Comparison of ENCODE assay signal across 14 cellular contexts in the genomic region with DNA sequence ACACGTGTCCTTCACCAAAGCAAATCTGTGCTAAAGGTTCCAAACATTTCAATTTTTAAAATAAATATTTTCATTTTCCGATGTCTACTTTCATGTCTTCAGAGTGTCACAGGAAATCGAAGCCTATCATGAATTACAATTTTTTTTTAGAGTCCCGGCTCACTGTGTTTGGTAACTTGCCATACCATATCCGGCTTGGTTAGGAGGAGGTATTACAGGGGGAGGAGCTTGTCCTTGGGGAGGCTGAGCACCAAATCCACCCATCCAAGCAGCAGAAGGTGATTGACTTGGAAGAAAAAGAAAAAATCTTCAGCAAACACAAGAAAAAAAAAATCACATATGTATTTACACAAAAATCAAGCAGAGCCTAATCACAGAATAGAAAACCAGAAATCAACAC. TPM values are rescaled to one million over a fixed set of nuclear protein-coding genes. Genes with fewer than 3 reads are reported as not detected.
A peak's percentile ranks its signal among the peaks of the same experiment; 100 is the strongest.
DNase-seq lines count a peak whose midpoint lies in the region; ATAC-seq and TF ChIP-seq lines count a peak whose summit lies in the region.
"Had no signal": no experiment of that assay in that cellular context is flagged by ENCODE, and none has a peak within 500 bp of the region (broad histone marks: within the 10 kb centered on the region; RNA-seq: fewer than 3 reads in every experiment).

No MANE protein-coding gene starts in this region.

- H3K4me3 ChIP-seq in A673 (ENCODE audit: low read depth, low read length, poor library complexity, severe bottlenecking) (no peak overlapping the region), fibroblast of pulmonary artery (replicated peaks; ENCODE audit: low read depth, low read length) (no peak overlapping the region), uterus (no peak overlapping the region)
- H3K4me3 ChIP-seq: GM23338, skin epidermis had no signal

- CTCF ChIA-PET in A673 (lab: Charles Lee) = no interaction called here
- CTCF ChIA-PET in activated B cell treated with CpG ODN at 0.5 μM for 24 hours (lab: Charles Lee) = no interaction called here

- intact Hi-C loops in A673 (cut with micrococcal nuclease; ENCODE audit: unreplicated experiment) (no loop called here), activated B cell treated with CpG ODN at 0.5 μM for 24 hours (cut with micrococcal nuclease) (no loop called here), uterus (cut with DNase I; ENCODE audit: low total_unique reads) (no loop called here)

- H3K9me3 ChIP-seq in A673 (ENCODE audit: low read depth, low read length, poor library complexity, severe bottlenecking) = no peaks in the 10 kb centered on the region
- H3K9me3 ChIP-seq in uterus = no peaks in the 10 kb centered on the region

- TF ChIP-seq CTCF in A673 (conservative IDR thresholded peaks at IDR 0.05; ENCODE audit: low read depth, low read length) = no peak
- TF ChIP-seq CTCF in activated B cell treated with CpG ODN at 0.5 μM for 24 hours (IDR thresholded peaks at IDR 0.05) = no peak
- TF ChIP-seq CTCF in fibroblast of pulmonary artery (IDR thresholded peaks at IDR 0.05; ENCODE audit: low read length, missing control alignments) = no peak
- TF ChIP-seq CTCF in uterus (IDR thresholded peaks at IDR 0.05) = no peak

- POLR2A ChIA-PET in A673 (lab: Charles Lee; ENCODE audit: low non-redundant PET) (interaction anchor here (0.5 kb wide), 1 partner anchor 130 kb away, joined by 7 read pairs; no protein-coding TSS in a partner anchor), activated B cell treated with CpG ODN at 0.5 μM for 24 hours (lab: Charles Lee) (interaction anchor here (0.6 to 0.7 kb wide), 2 partner anchors 45 to 368 kb away, joined by 3 to 5 read pairs; a partner anchor contains a TSS)

- peak overlapping the region; percentile 30 for H3K27ac Mint-ChIP-seq in activated B cell treated with CpG ODN at 0.5 μM for 24 hours
- H3K27ac Mint-ChIP-seq: GM23338 had no signal

- peaks cover 3% of the 10 kb centered on the region for H3K4me1 Mint-ChIP-seq in activated B cell treated with CpG ODN at 0.5 μM for 24 hours
- H3K4me1 Mint-ChIP-seq: GM23338 had no signal

- no TSS peak for BruUV-seq in A673 (replicated peaks; lab: Mats Ljungman, UMichigan)

- peak; percentile 64 for DNase-seq in A673 (ENCODE audit: low spot score)
- peak; percentile 36 for DNase-seq in ELR (ENCODE audit: low read depth)
- no peak for DNase-seq in activated B cell treated with CpG ODN at 0.5 μM for 24 hours
- peak; percentile 50 for DNase-seq in fibroblast of pulmonary artery (ENCODE audit: low read depth)
- no peak for DNase-seq in superior temporal gyrus (ENCODE audit: extremely low spot score)
- DNase-seq in uterus = no peak
- DNase-seq: activated CD4-positive, CD25-positive, alpha-beta regulatory T cell; caudate nucleus; MV-4-11; NK-92 treated with Interleukin-12 subunit alpha and Interleukin-12 subunit beta, amount 100 ng/mL, for 24 hours had no signal

- no peak for ATAC-seq in activated B cell treated with CpG ODN at 0.5 μM for 24 hours (ENCODE audit: low read depth)
- ATAC-seq in HG03439 (IDR thresholded peaks at IDR 0.05; ENCODE audit: unreplicated experiment) = no peak
- ATAC-seq in HG03025 (IDR thresholded peaks at IDR 0.05; ENCODE audit: low FRiP score, unreplicated experiment) = no peak
- ATAC-seq: GM23338 had no signal

- H3K4me1 ChIP-seq in A673 (ENCODE audit: insufficient read depth, low read length, poor library complexity, severe bottlenecking) (peaks cover 6% of the 10 kb centered on the region), uterus (peaks cover 0 to 6% of the 10 kb centered on the region in 2 donors)

- peaks cover 68% of the 10 kb centered on the region for H3K36me3 Mint-ChIP-seq in activated B cell treated with CpG ODN at 0.5 μM for 24 hours (ENCODE audit: low read depth)

- no peak for TF ChIP-seq POLR2A in uterus (IDR thresholded peaks at IDR 0.05)

- no peaks in the 10 kb centered on the region for H3K9me3 Mint-ChIP-seq in activated B cell treated with CpG ODN at 0.5 μM for 24 hours
- H3K9me3 Mint-ChIP-seq: GM23338 had no signal

- H3K27ac ChIP-seq in A673 (ENCODE audit: low read depth, low read length, poor library complexity, severe bottlenecking) (no peak overlapping the region), uterus (no peak overlapping the region)

- no peaks in the 10 kb centered on the region for H3K27me3 Mint-ChIP-seq in activated B cell treated with CpG ODN at 0.5 μM for 24 hours

- H3K36me3 ChIP-seq in A673 (ENCODE audit: insufficient read depth, low read length, poor library complexity, severe bottlenecking) (peaks cover 84% of the 10 kb centered on the region), uterus (no peaks in the 10 kb centered on the region)

- no peaks in the 10 kb centered on the region for H3K27me3 ChIP-seq in A673 (replicated peaks; ENCODE audit: insufficient read depth, low read depth, low read length, poor library complexity)
- H3K27me3 ChIP-seq in uterus = no peaks in the 10 kb centered on the region

- no peak overlapping the region for H3K4me3 Mint-ChIP-seq in activated B cell treated with CpG ODN at 0.5 μM for 24 hours
- H3K4me3 Mint-ChIP-seq: GM23338 had no signal

RNA-seq across cellular contexts. Expression of a gene that starts 21.3 kb away (rescaled TPM):
- total RNA-seq in A673 (2021) (176 and 199 TPM in 2 replicates), activated B cell treated with CpG ODN at 0.5 μM for 24 hours (142 and 155 TPM in 2 replicates), uterus (100 to 1,000 TPM in 3 of 4 donors, 10 to 100 TPM in 1; 31.8 to 177 (median 143) TPM)

RNA-seq across cellular contexts. Expression of a gene that starts 33.0 kb away (rescaled TPM):
- total RNA-seq in A673 (2021) (16.6 and 18.4 TPM in 2 replicates), activated B cell treated with CpG ODN at 0.5 μM for 24 hours (53.5 and 56.6 TPM in 2 replicates), uterus (100 to 1,000 TPM in 1 of 4 donors, 10 to 100 TPM in 3; 29.1 to 165 (median 64.1) TPM)

Comparison
In these comparisons a context has a peak if more than half of its experiments do, and no peak if none do; other contexts are left out.
1. DNase-seq: peak in A673 (single experiment), ELR (single experiment) and fibroblast of pulmonary artery (single experiment); none in activated B cell treated with CpG ODN at 0.5 μM for 24 hours (single experiment), superior temporal gyrus (single experiment) and uterus (0 of 2).